20 cellular contexts compared by ENCODE assay signal in genomic region chr2:70702711-70703395, GRCh38.
DNase-seq lines count a peak whose midpoint lies in the region; TF ChIP-seq lines count a peak whose summit lies in the region.
"Had no signal": no experiment of that assay in that cellular context is flagged by ENCODE, and none has a peak within 500 bp of the region (broad histone marks: within the 10 kb centered on the region; RNA-seq: fewer than 3 reads in every experiment).

No MANE protein-coding gene starts in this region.

- no peak overlapping the region for H2BK20ac ChIP-seq in H9 (ENCODE audit: low read depth, low read length, poor library complexity, severe bottlenecking)

- DNase-seq in H9 = no peak
- peak; percentile 30 for DNase-seq in ecto neural progenitor cell (ENCODE audit: low spot score)
- peak; percentile 1 for DNase-seq in stimulated activated CD8-positive, alpha-beta memory T cell treated with anti-CD3 and anti-CD28 coated beads, Interleukin-4, amount 100 ng/mL, for 48 hours
- no peak for DNase-seq in NCI-H128 (lab: John Stamatoyannopoulos, UW; ENCODE audit: unreplicated experiment)
- DNase-seq in chondrocyte (ENCODE audit: low spot score) = no peak
- DNase-seq in NCI-H2081 treated with DMSO at 0.1 percent for 48 hours (lab: John Stamatoyannopoulos, UW) = no peak
- DNase-seq: Caco-2; CD4-positive, alpha-beta T cell; DMS 273 treated with DMSO at 0.1 percent for 48 hours; DMS79 treated with DMSO at 0.1 percent for 48 hours; GOT3; MV-4-11; NCI-H1105 treated with DMSO at 0.1 percent for 48 hours; NCI-H1694 treated with DMSO at 0.1 percent for 48 hours; NCI-H446; NCI-H526 treated with DMSO at 0.1 percent for 48 hours; Right ventricle myocardium superior had no signal

- H4K20me1 ChIP-seq in H9 (ENCODE audit: control insufficient read depth, insufficient read depth, insufficient read length) = peaks cover 3% of the 10 kb centered on the region
- no peaks in the 10 kb centered on the region for H4K20me1 ChIP-seq in Loucy (ENCODE audit: insufficient read depth, low read length, poor library complexity, severe bottlenecking)

- no peak overlapping the region for H2BK12ac ChIP-seq in H9 (ENCODE audit: insufficient read length, low read depth, low read length)

- TF ChIP-seq CTCF in H9 (conservative IDR thresholded peaks at IDR 0.05) (no peak), Loucy (conservative IDR thresholded peaks at IDR 0.05; ENCODE audit: low read length) (no peak), chondrocyte (IDR thresholded peaks at IDR 0.05) (no peak)

- H3K56ac ChIP-seq in H9 (ENCODE audit: insufficient read length, low read depth, low read length) = no peak overlapping the region

- H3T11ph ChIP-seq in H9 (ENCODE audit: low read length) = no peak overlapping the region

- no peak overlapping the region for H2AK5ac ChIP-seq in H9 (ENCODE audit: insufficient read length, low read length)

- H3K36me3 Mint-ChIP-seq in H9 (ENCODE audit: insufficient read depth in 1 of 3, low read depth in 3 of 3) (peaks cover 25 to 41% (median 27%) of the 10 kb centered on the region in 3 experiments), chondrocyte (ENCODE audit: low read depth) (no peaks in the 10 kb centered on the region)

- no peak overlapping the region for H3K27ac ChIP-seq in H9 (ENCODE audit: insufficient read length, low read depth, low read length)
- H3K27ac ChIP-seq: KMS-11 had no signal

- no peak overlapping the region for H4K8ac ChIP-seq in H9 (replicated peaks; ENCODE audit: insufficient read length, low read depth, low read length)

- H3K4me1 Mint-ChIP-seq in H9 (peaks cover 4 to 6% of the 10 kb centered on the region in 2 experiments; a peak in 2 of 4 replicates), chondrocyte (ENCODE audit: low read depth) (no peaks in the 10 kb centered on the region)

- H3F3A ChIP-seq in Loucy (ENCODE audit: low read depth) = no peaks in the 10 kb centered on the region

- H3K79me2 ChIP-seq in H9 (ENCODE audit: insufficient read depth, low read length) (no peaks in the 10 kb centered on the region), Loucy (ENCODE audit: insufficient read depth, low read length) (no peaks in the 10 kb centered on the region)

- H3K9me3 Mint-ChIP-seq in H9 (no peaks in the 10 kb centered on the region), chondrocyte (ENCODE audit: low read depth) (no peaks in the 10 kb centered on the region)
- H3K9me3 Mint-ChIP-seq: CD4-positive, alpha-beta T cell had no signal

- H4K5ac ChIP-seq in H9 (ENCODE audit: insufficient read length, low read depth, low read length) = no peak overlapping the region

- H3K36me3 ChIP-seq in Loucy (ENCODE audit: insufficient read depth, low read length) = no peaks in the 10 kb centered on the region

- H3K27me3 Mint-ChIP-seq in H9 (ENCODE audit: low read depth) (no peaks in the 10 kb centered on the region), chondrocyte (ENCODE audit: low read depth) (peaks cover 25% of the 10 kb centered on the region)
- H3K27me3 Mint-ChIP-seq: CD4-positive, alpha-beta T cell had no signal

- no CpG with 5 or more reads among the region's 8 CpGs for WGBS in H9 (ENCODE audit: extremely low coverage, insufficient read length, low lambda C conversion rate)

- no peak overlapping the region for H2BK15ac ChIP-seq in H9 (ENCODE audit: low read depth, low read length)

- H3K27ac Mint-ChIP-seq in H9 = peak overlapping the region; percentile 11 to 84 (median 56); a peak in 4 of 7 replicates
- H3K27ac Mint-ChIP-seq in chondrocyte (ENCODE audit: unreplicated experiment) = no peak overlapping the region
- H3K27ac Mint-ChIP-seq: CD4-positive, alpha-beta T cell had no signal

- H3K18ac ChIP-seq in H9 (ENCODE audit: insufficient read length, low read depth, low read length) = no peak overlapping the region

- no peak overlapping the region for H3K4ac ChIP-seq in H9 (ENCODE audit: low read depth, low read length)

- H3K79me1 ChIP-seq in H9 (ENCODE audit: insufficient read depth, low read depth, low read length, poor library complexity, severe bottlenecking) = no peaks in the 10 kb centered on the region

- H4K91ac ChIP-seq in H9 (ENCODE audit: insufficient read length, low read depth, low read length) = no peak overlapping the region

- no peak overlapping the region for H3K4me3 ChIP-seq in Loucy (ENCODE audit: low read length, poor library complexity, severe bottlenecking)
- H3K4me3 ChIP-seq: GM12878 had no signal

- H2BK120ac ChIP-seq in H9 (ENCODE audit: low read depth, low read length, poor library complexity, severe bottlenecking) = no peak overlapping the region

- H3K4me1 ChIP-seq in H9 (ENCODE audit: insufficient read depth, low read length) (no peaks in the 10 kb centered on the region), Loucy (ENCODE audit: insufficient read depth, low read length, poor library complexity, severe bottlenecking) (no peaks in the 10 kb centered on the region)
- H3K4me1 ChIP-seq: Caco-2 had no signal

- H2AFZ ChIP-seq in H9 (ENCODE audit: low read length) (no peak overlapping the region), Loucy (ENCODE audit: low read length) (0 out of 2 replicates have a peak overlapping the region, but pooled peaks have one; percentile 38)

- H2BK5ac ChIP-seq in H9 (ENCODE audit: insufficient read length, low read length) = no peak overlapping the region

- no peaks in the 10 kb centered on the region for H3K23me2 ChIP-seq in H9 (ENCODE audit: insufficient read length, low read depth, low read length, poor library complexity, severe bottlenecking)

- no peaks in the 10 kb centered on the region for H3K9me3 ChIP-seq in H9 (ENCODE audit: control insufficient read depth, low read depth, low read length)
- H3K9me3 ChIP-seq in Loucy (ENCODE audit: insufficient read depth, low read depth, low read length) = no peaks in the 10 kb centered on the region
- H3K9me3 ChIP-seq: Caco-2 had no signal

- H3K4me3 Mint-ChIP-seq in H9 = no peak overlapping the region
- H3K4me3 Mint-ChIP-seq in chondrocyte (ENCODE audit: unreplicated experiment) = no peak overlapping the region
- H3K4me3 Mint-ChIP-seq: CD4-positive, alpha-beta T cell had no signal

- H3K14ac ChIP-seq in H9 (ENCODE audit: insufficient read depth, low read length) = no peak overlapping the region

- no peak overlapping the region for H3K23ac ChIP-seq in H9 (ENCODE audit: insufficient read length, low read depth, low read length)

- H3K9ac ChIP-seq in H9 (ENCODE audit: extremely low read depth, insufficient read length, low read length) (no peak overlapping the region), Loucy (ENCODE audit: low read depth, low read length, poor library complexity, severe bottlenecking) (no peak overlapping the region)
- H3K9ac ChIP-seq: KMS-11 had no signal

- no peak overlapping the region for H3K4me2 ChIP-seq in H9 (ENCODE audit: insufficient read depth, insufficient read length, low read length)
- H3K4me2 ChIP-seq in Loucy (ENCODE audit: low read depth, low read length, poor library complexity, severe bottlenecking) = no peak overlapping the region
- H3K4me2 ChIP-seq: KMS-11 had no signal

- H3K27me3 ChIP-seq in H9 (ENCODE audit: insufficient read depth, low read length) (no peaks in the 10 kb centered on the region), Loucy (ENCODE audit: insufficient read depth, low read length, poor library complexity, severe bottlenecking) (no peaks in the 10 kb centered on the region)

- no peaks in the 10 kb centered on the region for H3K9me2 ChIP-seq in Loucy (replicated peaks; ENCODE audit: low read depth, low read length)

Comparison
In these comparisons a context has a peak if more than half of its experiments do, and no peak if none do; other contexts are left out.
1. DNase-seq: peak in ecto neural progenitor cell (single experiment) and stimulated activated CD8-positive, alpha-beta memory T cell treated with anti-CD3 and anti-CD28 coated beads, Interleukin-4, amount 100 ng/mL, for 48 hours (single experiment); none in H9 (single experiment), NCI-H128 (single experiment), chondrocyte (single experiment) and NCI-H2081 treated with DMSO at 0.1 percent for 48 hours (single experiment).